1 cellular context compared by ENCODE assay signal in genomic region chr19:48445256-48445605, GRCh38.
TF ChIP-seq lines count a peak whose summit lies in the region.

No MANE protein-coding gene starts in this region.

TF ChIP-seq in HepG2, 621 proteins besides CTCF, POLR2A, EP300 and RAD21 (continued from another document):
- TF ChIP-seq ZBTB49 (CRISPR knock-in tag; IDR thresholded peaks at IDR 0.05; ENCODE audit: borderline replicate concordance) (no peak), TEAD3 (CRISPR knock-in tag; optimal IDR thresholded peaks at IDR 0.05; ENCODE audit: borderline replicate concordance) (peak; percentile 87), ZNF331 (CRISPR knock-in tag; IDR thresholded peaks at IDR 0.05) (no peak), SMAD9 (CRISPR knock-in tag; IDR thresholded peaks at IDR 0.05) (no peak), ZNF737 (CRISPR knock-in tag; IDR thresholded peaks at IDR 0.05; ENCODE audit: borderline replicate concordance) (no peak), ZNF761 (CRISPR knock-in tag; conservative IDR thresholded peaks at IDR 0.05) (0 out of 2 replicates have a peak, but pooled peaks have one; percentile 39), NR0B2 (CRISPR knock-in tag; IDR thresholded peaks at IDR 0.05) (no peak), STAG1 (CRISPR knock-in tag; IDR thresholded peaks at IDR 0.05) (peak; percentile 41), ZSCAN25 (CRISPR knock-in tag; IDR thresholded peaks at IDR 0.05) (no peak), ZNF33B (CRISPR knock-in tag; IDR thresholded peaks at IDR 0.05) (no peak), HMGXB4 (CRISPR knock-in tag; IDR thresholded peaks at IDR 0.05; ENCODE audit: borderline replicate concordance in 1 of 2, low read depth in 1 of 2) (peak; percentile 12 to 55; a peak in 2 of 4 replicates), ZBTB8A (CRISPR knock-in tag; IDR thresholded peaks at IDR 0.05; ENCODE audit: borderline replicate concordance, low read depth) (peak; percentile 33; the same call in 1 of the 2 replicates), ZNF768 (CRISPR knock-in tag; IDR thresholded peaks at IDR 0.05) (no peak), ZNF3 (CRISPR knock-in tag; IDR thresholded peaks at IDR 0.05) (peak; percentile 44; the same call in 1 of the 2 replicates), MXD4 (CRISPR knock-in tag; IDR thresholded peaks at IDR 0.05) (no peak), ERF (CRISPR knock-in tag; IDR thresholded peaks at IDR 0.05) (0 out of 2 replicates have a peak, but pooled peaks have one; percentile 8), PAXIP1 (CRISPR knock-in tag; conservative IDR thresholded peaks at IDR 0.05) (0 out of 2 replicates have a peak, but pooled peaks have one; percentile 5), ZNF775 (CRISPR knock-in tag; IDR thresholded peaks at IDR 0.05; ENCODE audit: borderline replicate concordance) (0 out of 2 replicates have a peak, but pooled peaks have one; percentile 41), MIXL1 (CRISPR knock-in tag; IDR thresholded peaks at IDR 0.05) (peak; percentile 24; the same call in 1 of the 2 replicates), ARNT2 (CRISPR knock-in tag; IDR thresholded peaks at IDR 0.05; ENCODE audit: low read depth) (0 out of 2 replicates have a peak, but pooled peaks have one; percentile 10)
